Comparison of ENCODE assay signal across 17 cellular contexts in genomic region chr7:44062903-44063295, GRCh38. TPM values are rescaled to one million over a fixed set of nuclear protein-coding genes. Genes with fewer than 3 reads are reported as not detected.
DNase-seq lines count a peak whose midpoint lies in the region; ATAC-seq and TF ChIP-seq lines count a peak whose summit lies in the region.
"Had no signal": no experiment of that assay in that cellular context is flagged by ENCODE, and none has a peak within 500 bp of the region (broad histone marks: within the 10 kb centered on the region; RNA-seq: fewer than 3 reads in every experiment).

No MANE protein-coding gene starts in this region.

- H3K9me3 ChIP-seq in BE2C (no peaks in the 10 kb centered on the region), neuronal stem cell (replicated peaks in 1 of 2; ENCODE audit: control insufficient read depth in 2 of 2, insufficient read depth in 1 of 2, low read depth in 1 of 2, low read length in 2 of 2) (no peaks in the 10 kb centered on the region), neural progenitor cell (ENCODE audit: low read depth) (no peaks in the 10 kb centered on the region)
- H3K9me3 ChIP-seq: Caco-2 had no signal

- no peak overlapping the region for H2AK5ac ChIP-seq in neuronal stem cell (ENCODE audit: low read depth, low read length)

- H3K4me3 Mint-ChIP-seq in neural progenitor cell: no peak overlapping the region
- H3K4me3 Mint-ChIP-seq: neural crest cell had no signal

- no CpG with 5 or more reads among the region's 3 CpGs for WGBS in neuronal stem cell (ENCODE audit: extremely low coverage in 2 of 2, insufficient read length in 2 of 2, insufficient replicate concordance in 1 of 2), 2 donors

- peaks cover 11% of the 10 kb centered on the region for H3K4me1 ChIP-seq in BE2C
- H3K4me1 ChIP-seq in neuronal stem cell (ENCODE audit: control insufficient read depth in 2 of 2, insufficient read depth in 1 of 2, low read depth in 1 of 2, low read length in 2 of 2): peaks cover 19 to 24% of the 10 kb centered on the region in 2 donors
- H3K4me1 ChIP-seq in neural progenitor cell: peaks cover 31% of the 10 kb centered on the region
- H3K4me1 ChIP-seq: Caco-2 had no signal

- H4K8ac ChIP-seq in neuronal stem cell (ENCODE audit: low read depth, low read length): no peak overlapping the region

- H3K27me3 Mint-ChIP-seq in neural progenitor cell (ENCODE audit: insufficient read depth, low read depth): peaks cover 12% of the 10 kb centered on the region

- intact Hi-C loops in left cardiac atrium (cut with DNase I): no loop called here

- H3K36me3 Mint-ChIP-seq in neural progenitor cell: peaks cover 12% of the 10 kb centered on the region

- H2BK12ac ChIP-seq in neuronal stem cell (ENCODE audit: low read length): no peak overlapping the region

- H3K4me2 ChIP-seq in neuronal stem cell (ENCODE audit: insufficient read depth, low read length, poor library complexity, severe bottlenecking) (no peak overlapping the region), neural progenitor cell (no peak overlapping the region)

- TF ChIP-seq CTCF in BE2C (IDR thresholded peaks at IDR 0.05; ENCODE audit: low read depth, low read length): no peak
- TF ChIP-seq CTCF in LNCaP clone FGC (IDR thresholded peaks at IDR 0.05; ENCODE audit: control insufficient read depth, extremely low read depth, insufficient read depth): no peak
- TF ChIP-seq CTCF in neural progenitor cell (IDR thresholded peaks at IDR 0.05): no peak

- H3K27ac ChIP-seq in neuronal stem cell (replicated peaks; ENCODE audit: low read length) (no peak overlapping the region), neural progenitor cell (no peak overlapping the region)
- H3K27ac ChIP-seq: epithelial cell of prostate had no signal

- DNase-seq in BE2C: peak; percentile 1
- peak; percentile 54 for DNase-seq in LNCaP clone FGC (ENCODE audit: low read depth)
- peak; percentile 23 for DNase-seq in left cardiac atrium
- no peak for DNase-seq in neuronal stem cell (ENCODE audit: low spot score)
- DNase-seq in stimulated activated CD4-positive, alpha-beta T cell treated with anti-CD3 and anti-CD28 coated beads, Interleukin-4, amount 100 ng/mL, for 4 hours: no peak
- DNase-seq in NCI-H2029 (lab: John Stamatoyannopoulos, UW): no peak
- DNase-seq in neural progenitor cell (ENCODE audit: low spot score): no peak
- DNase-seq: activated naive CD4-positive, alpha-beta T cell treated with Interleukin-2 at 50 U/mL for 16 hours; Caco-2; cortex of kidney; NCI-H2029 treated with DMSO at 0.1 percent for 48 hours; NCI-H524; SIG-M5 had no signal

- no peak overlapping the region for H2BK5ac ChIP-seq in neuronal stem cell (ENCODE audit: low read length)

- H3K23ac ChIP-seq in neuronal stem cell (ENCODE audit: low read depth, low read length, poor library complexity): peak overlapping the region; percentile 40

- H3K27me3 ChIP-seq in BE2C (no peaks in the 10 kb centered on the region), neuronal stem cell (ENCODE audit: control insufficient read depth in 3 of 3, insufficient read depth in 3 of 3, low read depth in 1 of 3, low read length in 3 of 3) (no peaks in the 10 kb centered on the region), neural progenitor cell (no peaks in the 10 kb centered on the region)

- H3K4me1 Mint-ChIP-seq in neural progenitor cell: peaks cover 19% of the 10 kb centered on the region

- H3K4ac ChIP-seq in neuronal stem cell (ENCODE audit: low read length): no peak overlapping the region

- H3K9ac ChIP-seq in neuronal stem cell (ENCODE audit: low read depth, low read length, poor library complexity) (no peak overlapping the region), neural progenitor cell (no peak overlapping the region)

- H4K91ac ChIP-seq in neuronal stem cell (ENCODE audit: low read depth, low read length, poor library complexity): no peak overlapping the region

- H4K20me1 ChIP-seq in neural progenitor cell (ENCODE audit: low read depth): peaks cover 15% of the 10 kb centered on the region

- H3K4me3 ChIP-seq in BE2C (ENCODE audit: low read depth, low read length): no peak overlapping the region
- H3K4me3 ChIP-seq in LNCaP clone FGC (ENCODE audit: low read depth, low read length): no peak overlapping the region
- H3K4me3 ChIP-seq in neuronal stem cell (ENCODE audit: low read length in 2 of 2): no peak overlapping the region
- no peak overlapping the region for H3K4me3 ChIP-seq in neural progenitor cell

- no peaks in the 10 kb centered on the region for H3K79me2 ChIP-seq in neural progenitor cell (ENCODE audit: low read depth)

- H3K27ac Mint-ChIP-seq in neural progenitor cell: no peak overlapping the region

- ATAC-seq in left cardiac atrium: peak; percentile 2 to 17
- ATAC-seq in GM18520 (IDR thresholded peaks at IDR 0.05; ENCODE audit: unreplicated experiment): no peak
- ATAC-seq: activated CD4-positive, CD25-positive, alpha-beta regulatory T cell treated with anti-CD3 and anti-CD28 coated beads, Interleukin-2, amount 50 U/mL, for 24 hours had no signal

- peaks cover 27% of the 10 kb centered on the region for H3K36me3 ChIP-seq in BE2C
- peaks cover 29 to 49% of the 10 kb centered on the region in 2 donors for H3K36me3 ChIP-seq in neuronal stem cell (replicated peaks in 1 of 2; ENCODE audit: control insufficient read depth in 2 of 2, insufficient read depth in 2 of 2, low read length in 2 of 2)
- no peaks in the 10 kb centered on the region for H3K36me3 ChIP-seq in neural progenitor cell

- H3K18ac ChIP-seq in neuronal stem cell (ENCODE audit: low read length): no peak overlapping the region

- H2BK120ac ChIP-seq in neuronal stem cell (ENCODE audit: low read depth, low read length): no peak overlapping the region

- H3K9me3 Mint-ChIP-seq in neural progenitor cell: no peaks in the 10 kb centered on the region
- H3K9me3 Mint-ChIP-seq: neural crest cell had no signal

- H2BK15ac ChIP-seq in neuronal stem cell (ENCODE audit: low read length): no peak overlapping the region

- H3K14ac ChIP-seq in neuronal stem cell (ENCODE audit: low read length): no peak overlapping the region

- H2AFZ ChIP-seq in neuronal stem cell (ENCODE audit: low read length) (no peak overlapping the region), neural progenitor cell (replicated peaks) (no peak overlapping the region)

- peaks cover 23% of the 10 kb centered on the region for H3F3A ChIP-seq in neural progenitor cell (ENCODE audit: low read depth)

- peaks cover 7% of the 10 kb centered on the region for H3K79me1 ChIP-seq in neuronal stem cell (ENCODE audit: low read depth, low read length)

RNA-seq across cellular contexts. Expression of gene PGAM2, which starts 2.5 kb away (rescaled TPM):
- polyA plus RNA-seq in BE2C (2012; ENCODE audit: insufficient read depth, insufficient read length, low read depth): 207 TPM
- 1,000 to 10,000 TPM in 1 of 2 donors, 100 to 1,000 TPM in 1; 799 to 1,159 TPM for total RNA-seq in left cardiac atrium
- polyA plus RNA-seq in neuronal stem cell (2013, experiment 1 of 2): 17.7 TPM
- polyA plus RNA-seq in neuronal stem cell (2013, experiment 2 of 2): 17.9 TPM
- 11.2 and 11.3 TPM in 2 replicates for total RNA-seq in neural progenitor cell (ENCODE audit: low replicate concordance)
- total RNA-seq: Caco-2 had no signal

RNA-seq across cellular contexts. Expression of gene DBNL, which starts 18.4 kb away (rescaled TPM):
- 210 TPM for polyA plus RNA-seq in BE2C (2012; ENCODE audit: insufficient read depth, insufficient read length, low read depth)
- total RNA-seq in left cardiac atrium (10 to 100 TPM; 42.1 to 48.7 TPM), neural progenitor cell (ENCODE audit: low replicate concordance) (31.4 and 59.5 TPM in 2 replicates)
- 14.7 TPM for polyA plus RNA-seq in neuronal stem cell (2013, experiment 1 of 2)
- 14.7 TPM for polyA plus RNA-seq in neuronal stem cell (2013, experiment 2 of 2)

RNA-seq across cellular contexts. Expression of gene POLM, which starts 19.4 kb away (rescaled TPM):
- 21.3 TPM for polyA plus RNA-seq in BE2C (2012; ENCODE audit: insufficient read depth, insufficient read length, low read depth)
- total RNA-seq in left cardiac atrium (10 to 100 TPM; 20.0 to 22.1 TPM), neural progenitor cell (ENCODE audit: low replicate concordance) (5.9 and 16.4 TPM in 2 replicates)
- 9.9 TPM for polyA plus RNA-seq in neuronal stem cell (2013, experiment 1 of 2)
- 8.9 TPM for polyA plus RNA-seq in neuronal stem cell (2013, experiment 2 of 2)

RNA-seq across cellular contexts. Expression of gene AEBP1, which starts 41.2 kb away (rescaled TPM):
- polyA plus RNA-seq in BE2C (2012; ENCODE audit: insufficient read depth, insufficient read length, low read depth): 21.3 TPM
- total RNA-seq in left cardiac atrium (100 to 1,000 TPM in 1 of 2 donors, 10 to 100 TPM in 1; 65.0 to 117 TPM), neural progenitor cell (ENCODE audit: low replicate concordance) (4.5 and 16.7 TPM in 2 replicates)
- 24.7 TPM for polyA plus RNA-seq in neuronal stem cell (2013, experiment 1 of 2)
- 25.4 TPM for polyA plus RNA-seq in neuronal stem cell (2013, experiment 2 of 2)

Comparison
In these comparisons a context has a peak if more than half of its experiments do, and no peak if none do; other contexts are left out.
1. DNase-seq: peak in BE2C (single experiment), LNCaP clone FGC (single experiment) and left cardiac atrium (single experiment); none in neuronal stem cell (single experiment), stimulated activated CD4-positive, alpha-beta T cell treated with anti-CD3 and anti-CD28 coated beads, Interleukin-4, amount 100 ng/mL, for 4 hours (0 of 2), NCI-H2029 (single experiment) and neural progenitor cell (single experiment).
2. RNA of gene PGAM2, which starts 2.5 kb away (total RNA-seq): 799 to 1,159 TPM in left cardiac atrium; 11.2 to 11.3 TPM in neural progenitor cell; every median in the first group is over 10 times any median in the second.